Comparison of ENCODE assay signal across 23 cellular contexts in the genomic region with DNA sequence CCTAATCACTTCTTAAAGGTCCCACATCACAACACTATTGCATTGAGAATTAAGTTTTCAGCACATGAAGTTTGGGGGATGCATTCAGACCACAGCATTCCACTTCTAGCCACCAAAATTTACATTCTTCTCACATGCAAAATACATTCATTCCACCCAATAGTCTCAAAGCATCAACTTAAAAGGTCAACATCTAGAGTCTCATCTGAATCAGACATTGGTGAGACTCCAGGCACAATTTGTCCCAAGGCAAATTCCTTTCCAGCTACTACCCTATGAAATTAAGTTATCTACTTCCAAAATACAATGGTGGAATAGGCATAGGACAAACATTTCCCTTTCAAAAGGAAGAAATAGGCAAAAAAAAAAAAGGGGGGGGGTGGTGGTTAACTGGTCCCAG.
"Had no signal": no experiment of that assay in that cellular context is flagged by ENCODE, and none has a peak within 500 bp of the region (broad histone marks: within the 10 kb centered on the region; RNA-seq: fewer than 3 reads in every experiment).

No MANE protein-coding gene starts in this region.

- H3K4me3 ChIP-seq: ascending aorta, cardiac muscle cell, esophagus squamous epithelium, neural progenitor cell, skin epidermis, tibial artery had no signal

- H3K36me3 Mint-ChIP-seq: activated CD4-positive, alpha-beta memory T cell treated with anti-CD3 and anti-CD28 coated beads for 36 hours; activated CD8-positive, alpha-beta memory T cell treated with anti-CD3 and anti-CD28 coated beads, Interleukin-2, amount 10 ng/mL, durations not matched to agents 7 days and 5 days; immature natural killer cell; memory B cell; naive thymus-derived CD4-positive, alpha-beta T cell; WTC11 had no signal

- H3K27me3 ChIP-seq: ascending aorta, cardiac muscle cell, esophagus squamous epithelium, neural progenitor cell, tibial artery had no signal

- H3K9me3 ChIP-seq: ascending aorta, esophagus squamous epithelium, tibial artery had no signal

- FAIRE-seq: endothelial cell of umbilical vein, frontal cortex, TTC549 had no signal

- H3K4me1 ChIP-seq: ascending aorta, esophagus squamous epithelium, neural progenitor cell, tibial artery had no signal

- H3K27me3 Mint-ChIP-seq: dendritic cell treated with granulocyte-macrophage colony-stimulating factor and Interleukin-4, amounts not matched to agents 40 ng/mL and 50 ng/mL, for 4 days; progenitor cell of endocrine pancreas had no signal

- H3K9ac ChIP-seq: neural progenitor cell had no signal

- H3K9me3 Mint-ChIP-seq: activated CD4-positive, alpha-beta memory T cell treated with anti-CD3 and anti-CD28 coated beads for 36 hours; activated naive CD4-positive, alpha-beta T cell treated with anti-CD3 and anti-CD28 coated beads for 36 hours had no signal

- DNase-seq: activated CD4-positive, alpha-beta memory T cell treated with anti-CD3 and anti-CD28 coated beads for 36 hours; activated CD4-positive, alpha-beta T cell treated with anti-CD3 and anti-CD28 coated beads for 36 hours; activated CD8-positive, alpha-beta memory T cell treated with anti-CD3 and anti-CD28 coated beads, Interleukin-2, amount 10 ng/mL, durations not matched to agents 7 days and 5 days; activated naive CD4-positive, alpha-beta T cell treated with anti-CD3 and anti-CD28 coated beads for 36 hours; effector CD8-positive, alpha-beta T cell; esophagus squamous epithelium; head of caudate nucleus; immature natural killer cell; naive thymus-derived CD4-positive, alpha-beta T cell; stimulated activated naive CD8-positive, alpha-beta T cell treated with anti-CD3 and anti-CD28 coated beads, Interleukin-15, Interleukin-2, amounts not matched to agents 100 U/mL and 50 U/mL, for 24 hours; substantia nigra; tibial artery had no signal

- H3K4me1 Mint-ChIP-seq: activated CD4-positive, alpha-beta T cell treated with anti-CD3 and anti-CD28 coated beads for 36 hours; activated CD8-positive, alpha-beta memory T cell treated with anti-CD3 and anti-CD28 coated beads, Interleukin-2, amount 10 ng/mL, durations not matched to agents 7 days and 5 days; immature natural killer cell; memory B cell; naive thymus-derived CD4-positive, alpha-beta T cell; neural progenitor cell had no signal

- H2AFZ ChIP-seq: neural progenitor cell had no signal

- H3K4me2 ChIP-seq: neural progenitor cell had no signal

- ATAC-seq: activated CD4-positive, alpha-beta T cell treated with anti-CD3 and anti-CD28 coated beads for 36 hours; activated CD8-positive, alpha-beta memory T cell treated with anti-CD3 and anti-CD28 coated beads, Interleukin-2, amount 10 ng/mL, durations not matched to agents 7 days and 5 days; naive thymus-derived CD4-positive, alpha-beta T cell; stimulated activated naive CD8-positive, alpha-beta T cell treated with anti-CD3 and anti-CD28 coated beads, Interleukin-15, Interleukin-2, amounts not matched to agents 100 U/mL and 50 U/mL, for 24 hours; WTC11 had no signal

- H3K4me3 Mint-ChIP-seq: activated CD4-positive, alpha-beta memory T cell treated with anti-CD3 and anti-CD28 coated beads for 36 hours; activated CD4-positive, alpha-beta T cell treated with anti-CD3 and anti-CD28 coated beads for 36 hours; activated CD8-positive, alpha-beta memory T cell treated with anti-CD3 and anti-CD28 coated beads, Interleukin-2, amount 10 ng/mL, durations not matched to agents 7 days and 5 days; activated naive CD4-positive, alpha-beta T cell treated with anti-CD3 and anti-CD28 coated beads for 36 hours; dendritic cell treated with granulocyte-macrophage colony-stimulating factor and Interleukin-4, amounts not matched to agents 40 ng/mL and 50 ng/mL, for 4 days; immature natural killer cell; memory B cell; naive thymus-derived CD4-positive, alpha-beta T cell; neural progenitor cell; WTC11 had no signal

- H3K27ac ChIP-seq: ascending aorta, cardiac muscle cell, esophagus squamous epithelium, neural progenitor cell, skin epidermis, tibial artery had no signal

- H3K36me3 ChIP-seq: ascending aorta, cardiac muscle cell, esophagus squamous epithelium, neural progenitor cell, tibial artery had no signal

- H3K27ac Mint-ChIP-seq: activated CD4-positive, alpha-beta memory T cell treated with anti-CD3 and anti-CD28 coated beads for 36 hours; activated CD4-positive, alpha-beta T cell treated with anti-CD3 and anti-CD28 coated beads for 36 hours; activated CD8-positive, alpha-beta memory T cell treated with anti-CD3 and anti-CD28 coated beads, Interleukin-2, amount 10 ng/mL, durations not matched to agents 7 days and 5 days; activated naive CD4-positive, alpha-beta T cell treated with anti-CD3 and anti-CD28 coated beads for 36 hours; dendritic cell treated with granulocyte-macrophage colony-stimulating factor and Interleukin-4, amounts not matched to agents 40 ng/mL and 50 ng/mL, for 4 days; immature natural killer cell; memory B cell; naive thymus-derived CD4-positive, alpha-beta T cell; neural progenitor cell; progenitor cell of endocrine pancreas; WTC11 had no signal
